Comparison of ENCODE assay signal across 28 cellular contexts in genomic region chr4:40825014-40825838, GRCh38.
A peak's percentile ranks its signal among the peaks of the same experiment; 100 is the strongest.
DNase-seq lines count a peak whose midpoint lies in the region; ATAC-seq and TF ChIP-seq lines count a peak whose summit lies in the region.
"Had no signal": no experiment of that assay in that cellular context is flagged by ENCODE, and none has a peak within 500 bp of the region (broad histone marks: within the 10 kb centered on the region; RNA-seq: fewer than 3 reads in every experiment).

No MANE protein-coding gene starts in this region.

- H3K27me3 Mint-ChIP-seq in activated B cell treated with CpG ODN at 0.5 μM for 24 hours (no peaks in the 10 kb centered on the region), osteocyte (ENCODE audit: unreplicated experiment) (no peaks in the 10 kb centered on the region)

- H2AK5ac ChIP-seq in mesendoderm (ENCODE audit: low read length), result no peak overlapping the region

- no peaks in the 10 kb centered on the region for H3K4me1 ChIP-seq in mesendoderm (ENCODE audit: control insufficient read depth, low read depth, low read length)
- H3K4me1 ChIP-seq: colonic mucosa, heart right ventricle had no signal

- H3K9me3 Mint-ChIP-seq in activated B cell treated with CpG ODN at 0.5 μM for 24 hours, result peaks cover 5% of the 10 kb centered on the region
- H3K9me3 Mint-ChIP-seq in osteocyte (ENCODE audit: unreplicated experiment), result no peaks in the 10 kb centered on the region

- peaks cover 6% of the 10 kb centered on the region for H3K4me1 Mint-ChIP-seq in activated B cell treated with CpG ODN at 0.5 μM for 24 hours
- no peaks in the 10 kb centered on the region for H3K4me1 Mint-ChIP-seq in osteocyte (ENCODE audit: unreplicated experiment)

- TF ChIP-seq CTCF in activated B cell treated with CpG ODN at 0.5 μM for 24 hours (IDR thresholded peaks at IDR 0.05), result no peak
- no peak for TF ChIP-seq CTCF in osteocyte (IDR thresholded peaks at IDR 0.05)

- no peak overlapping the region for H3K18ac ChIP-seq in mesendoderm (ENCODE audit: low read length)

- H2BK120ac ChIP-seq in mesendoderm (ENCODE audit: low read depth, low read length), result no peak overlapping the region

- no peaks in the 10 kb centered on the region for H3K79me1 ChIP-seq in mesendoderm (ENCODE audit: low read length)

- H3K9ac ChIP-seq in mesendoderm (ENCODE audit: low read length), result no peak overlapping the region

- H3K23ac ChIP-seq in mesendoderm (ENCODE audit: low read length), result no peak overlapping the region

- H3K4me3 Mint-ChIP-seq in activated B cell treated with CpG ODN at 0.5 μM for 24 hours (peak overlapping the region; percentile 3), osteocyte (ENCODE audit: unreplicated experiment) (no peak overlapping the region)
- H3K4me3 Mint-ChIP-seq: stimulated activated naive CD8-positive, alpha-beta T cell treated with anti-CD3 and anti-CD28 coated beads, Interleukin-15, amount 100 ng/mL, for 72 hours had no signal

- no peak overlapping the region for H3K4ac ChIP-seq in mesendoderm (ENCODE audit: low read depth, low read length)

- H3K4me2 ChIP-seq in mesendoderm (ENCODE audit: low read length), result no peak overlapping the region

- peak; percentile 17 for DNase-seq in COLO668 (lab: John Stamatoyannopoulos, UW; ENCODE audit: unreplicated experiment)
- no peak for DNase-seq in activated B cell treated with CpG ODN at 0.5 μM for 24 hours
- peak; percentile 63 for DNase-seq in osteocyte (ENCODE audit: extremely low spot score, unreplicated experiment)
- DNase-seq in SIG-M5 (lab: John Stamatoyannopoulos, UW), result no peak
- no peak for DNase-seq in mesendoderm
- DNase-seq in NCI-H2081 treated with DMSO at 0.1 percent for 48 hours (lab: John Stamatoyannopoulos, UW), result no peak
- DNase-seq in GM03348 (ENCODE audit: low spot score), result no peak
- DNase-seq: ACHN; activated CD4-positive, alpha-beta T cell treated with anti-CD3 and anti-CD28 coated beads for 4 hours; activated T-cell treated with anti-CD3 and anti-CD28 coated beads for 4 hours; colonic mucosa; COR-L47; DMS79 treated with DMSO at 0.1 percent for 48 hours; effector memory CD4-positive, alpha-beta T cell; heart right ventricle; mammary epithelial cell; NCI-H1436; NCI-H345; NCI-H748 treated with DMSO at 0.1 percent for 48 hours; nucleus accumbens; stimulated activated naive CD8-positive, alpha-beta T cell treated with anti-CD3 and anti-CD28 coated beads, Interleukin-15, amount 100 ng/mL, for 72 hours; T-helper 2 cell; thyroid gland had no signal

- H3K79me2 ChIP-seq in mesendoderm (ENCODE audit: control insufficient read depth, insufficient read depth, low read length), result no peaks in the 10 kb centered on the region

- H2BK15ac ChIP-seq in mesendoderm (replicated peaks; ENCODE audit: low read depth), result no peak overlapping the region

- CTCF ChIA-PET in activated B cell treated with CpG ODN at 0.5 μM for 24 hours (lab: Charles Lee), result interaction anchor here (0.8 kb wide), 1 partner anchor 16 kb away, joined by 4 read pairs; no protein-coding TSS in a partner anchor

- H3K27ac Mint-ChIP-seq in activated B cell treated with CpG ODN at 0.5 μM for 24 hours (no peak overlapping the region), osteocyte (ENCODE audit: unreplicated experiment) (no peak overlapping the region)
- H3K27ac Mint-ChIP-seq: activated naive CD4-positive, alpha-beta T cell treated with anti-CD3 and anti-CD28 coated beads, Interleukin-2, amount 50 U/mL, for 72 hours; stimulated activated naive CD8-positive, alpha-beta T cell treated with anti-CD3 and anti-CD28 coated beads, Interleukin-15, amount 100 ng/mL, for 72 hours had no signal

- peak; percentile 58 for ATAC-seq in GM21390 (IDR thresholded peaks at IDR 0.05; ENCODE audit: unreplicated experiment)
- no peak for ATAC-seq in activated B cell treated with CpG ODN at 0.5 μM for 24 hours (ENCODE audit: low read depth)
- ATAC-seq: activated naive CD4-positive, alpha-beta T cell treated with anti-CD3 and anti-CD28 coated beads, Interleukin-2, amount 50 U/mL, for 72 hours; GM12878; heart right ventricle; SK-N-SH treated with all-trans-retinoic acid at 6 μM for 48 hours; stimulated activated naive CD8-positive, alpha-beta T cell treated with anti-CD3 and anti-CD28 coated beads, Interleukin-15, amount 100 ng/mL, for 72 hours had no signal

- H3K36me3 Mint-ChIP-seq in activated B cell treated with CpG ODN at 0.5 μM for 24 hours (ENCODE audit: low read depth) (no peaks in the 10 kb centered on the region), osteocyte (ENCODE audit: unreplicated experiment) (peaks cover 40% of the 10 kb centered on the region)

- H3K27me3 ChIP-seq in mesendoderm (ENCODE audit: insufficient read depth, low read length, poor library complexity), result no peaks in the 10 kb centered on the region
- H3K27me3 ChIP-seq: colonic mucosa, heart right ventricle, thyroid gland had no signal

- WGBS in mesendoderm (ENCODE audit: extremely low coverage, insufficient coverage, low lambda C conversion rate), result no CpG with 5 or more reads among the region's 19 CpGs

- H3K27ac ChIP-seq in mesendoderm (ENCODE audit: low read depth, low read length), result no peak overlapping the region
- H3K27ac ChIP-seq: colonic mucosa, heart right ventricle, RWPE1 had no signal

- H3K56ac ChIP-seq in mesendoderm (ENCODE audit: low read length), result no peak overlapping the region

- intact Hi-C loops in activated B cell treated with CpG ODN at 0.5 μM for 24 hours (cut with micrococcal nuclease), result no loop called here

- H3K36me3 ChIP-seq in mesendoderm (ENCODE audit: control insufficient read depth, insufficient read depth, low read length), result peaks cover 4% of the 10 kb centered on the region
- H3K36me3 ChIP-seq: colonic mucosa had no signal

- no peak overlapping the region for H3K4me3 ChIP-seq in mesendoderm (ENCODE audit: low read length)
- H3K4me3 ChIP-seq: colonic mucosa, GM12878, heart right ventricle, thyroid gland had no signal

- H4K8ac ChIP-seq in mesendoderm (ENCODE audit: low read depth, low read length), result no peak overlapping the region

- no peak overlapping the region for H2BK5ac ChIP-seq in mesendoderm (ENCODE audit: low read length)

- POLR2A ChIA-PET in activated B cell treated with CpG ODN at 0.5 μM for 24 hours (lab: Charles Lee), result no interaction called here

- H4K5ac ChIP-seq in mesendoderm (ENCODE audit: low read length), result no peak overlapping the region

Comparison
In these comparisons a context has a peak if more than half of its experiments do, and no peak if none do; other contexts are left out.
1. DNase-seq: peak in COLO668 (single experiment) and osteocyte (single experiment); none in activated B cell treated with CpG ODN at 0.5 μM for 24 hours (single experiment), SIG-M5 (single experiment), mesendoderm (single experiment), NCI-H2081 treated with DMSO at 0.1 percent for 48 hours (single experiment) and GM03348 (single experiment).